23 cellular contexts compared by ENCODE assay signal in genomic region chr5:44943637-44944036, GRCh38.
DNase-seq lines count a peak whose midpoint lies in the region; TF ChIP-seq lines count a peak whose summit lies in the region.
"Had no signal": no experiment of that assay in that cellular context is flagged by ENCODE, and none has a peak within 500 bp of the region (broad histone marks: within the 10 kb centered on the region; RNA-seq: fewer than 3 reads in every experiment).

No MANE protein-coding gene starts in this region.

- H3K4me2 ChIP-seq in Karpas-422 (ENCODE audit: low read depth, low read length, poor library complexity, severe bottlenecking): no peak overlapping the region

- TF ChIP-seq CTCF in spleen (IDR thresholded peaks at IDR 0.05 in 8 of 11, conservative IDR thresholded peaks at IDR 0.05 in 3 of 11): no peak

- WGBS in spleen, 5 donors: 72 to 83% (median 81%) methylated on average over 2 of the region's 2 CpGs

- H3K79me2 ChIP-seq in Karpas-422 (ENCODE audit: low read length): no peaks in the 10 kb centered on the region

- H3K4me1 ChIP-seq in Karpas-422 (ENCODE audit: low read length) (no peaks in the 10 kb centered on the region), spleen (no peaks in the 10 kb centered on the region)
- H3K4me1 ChIP-seq: SJSA1 had no signal

- H3K4me3 ChIP-seq in Karpas-422 (ENCODE audit: low read length) (no peak overlapping the region), spleen (no peak overlapping the region)
- H3K4me3 ChIP-seq: SJSA1 had no signal

- no peak for TF ChIP-seq POLR2A in spleen (IDR thresholded peaks at IDR 0.05)

- H3K9me3 ChIP-seq in Karpas-422 (ENCODE audit: low read length): no peaks in the 10 kb centered on the region
- peaks cover 0 to 5% (median 0%) of the 10 kb centered on the region in 8 donors for H3K9me3 ChIP-seq in spleen

- H3K36me3 ChIP-seq in Karpas-422 (ENCODE audit: insufficient read depth, low read length): no peaks in the 10 kb centered on the region
- H3K36me3 ChIP-seq in spleen: no peaks in the 10 kb centered on the region
- H3K36me3 ChIP-seq: SJSA1 had no signal

- no peaks in the 10 kb centered on the region for H4K20me1 ChIP-seq in Karpas-422 (ENCODE audit: insufficient read depth, low read depth, low read length)

- H3K27ac ChIP-seq in Karpas-422 (ENCODE audit: low read length) (no peak overlapping the region), spleen (no peak overlapping the region)
- H3K27ac ChIP-seq: SJSA1 had no signal

- H3K9ac ChIP-seq in Karpas-422 (ENCODE audit: low read length): no peak overlapping the region

- no peaks in the 10 kb centered on the region for H3K9me2 ChIP-seq in Karpas-422 (replicated peaks; ENCODE audit: insufficient read depth, low read length)

- H3K27me3 ChIP-seq in Karpas-422 (ENCODE audit: low read length): no peaks in the 10 kb centered on the region
- H3K27me3 ChIP-seq in spleen (replicated peaks in 1 of 7): no peaks in the 10 kb centered on the region
- H3K27me3 ChIP-seq: SJSA1 had no signal

- intact Hi-C loops in spleen (cut with DNase I; ENCODE audit: low total_unique reads): no loop called here

- H2AFZ ChIP-seq in Karpas-422 (ENCODE audit: low read length): 0 out of 2 replicates have a peak overlapping the region, but pooled peaks have one; percentile 37

- peak; percentile 17 for DNase-seq in GM03348 (ENCODE audit: low spot score)
- no peak for DNase-seq in Karpas-422
- DNase-seq in SW480 (ENCODE audit: low spot score): peak; percentile 5
- DNase-seq in foreskin melanocyte: peak; percentile 63
- DNase-seq in DMS 273 treated with DMSO at 0.1 percent for 48 hours (lab: John Stamatoyannopoulos, UW): no peak
- DNase-seq in stimulated activated CD4-positive, alpha-beta T cell treated with anti-CD3 and anti-CD28 coated beads, Interleukin-12 subunit alpha, Interleukin-12 subunit beta, amount 100 ng/mL, for 4 hours: no peak
- no peak for DNase-seq in NCI-H748 treated with DMSO at 0.1 percent for 48 hours (lab: John Stamatoyannopoulos, UW)
- no peak for DNase-seq in spleen
- DNase-seq: activated CD4-positive, CD25-positive, alpha-beta regulatory T cell treated with anti-CD3 and anti-CD28 coated beads, Interleukin-2, amount 50 U/mL, for 72 hours; activated CD8-positive, alpha-beta memory T cell treated with anti-CD3 and anti-CD28 coated beads, Interleukin-2, amount 10 ng/mL, durations not matched to agents 7 days and 5 days; activated effector memory CD4-positive, alpha-beta T cell treated with anti-CD3 and anti-CD28 coated beads, Interleukin-2, amount 50 U/mL, for 16 hours; cerebellar nuclear complex; effector memory CD4-positive, alpha-beta T cell; IMR-90; naive thymus-derived CD8-positive, alpha-beta T cell; NCI-H1092; NCI-H2081; NCI-H524 treated with DMSO at 0.1 percent for 48 hours; PC-3; posterior cingulate gyrus; stimulated activated CD4-positive, alpha-beta T cell treated with anti-CD3 and anti-CD28 coated beads, Interleukin-4, amount 100 ng/mL, for 24 hours; T1000 had no signal

Comparison
In these comparisons a context has a peak if more than half of its experiments do, and no peak if none do; other contexts are left out.
1. DNase-seq: peak in GM03348 (single experiment), SW480 (single experiment) and foreskin melanocyte (single experiment); none in Karpas-422 (single experiment), DMS 273 treated with DMSO at 0.1 percent for 48 hours (single experiment), stimulated activated CD4-positive, alpha-beta T cell treated with anti-CD3 and anti-CD28 coated beads, Interleukin-12 subunit alpha, Interleukin-12 subunit beta, amount 100 ng/mL, for 4 hours (single experiment), NCI-H748 treated with DMSO at 0.1 percent for 48 hours (single experiment) and spleen (single experiment).